Comparison of ENCODE assay signal across 29 cellular contexts in the genomic region with DNA sequence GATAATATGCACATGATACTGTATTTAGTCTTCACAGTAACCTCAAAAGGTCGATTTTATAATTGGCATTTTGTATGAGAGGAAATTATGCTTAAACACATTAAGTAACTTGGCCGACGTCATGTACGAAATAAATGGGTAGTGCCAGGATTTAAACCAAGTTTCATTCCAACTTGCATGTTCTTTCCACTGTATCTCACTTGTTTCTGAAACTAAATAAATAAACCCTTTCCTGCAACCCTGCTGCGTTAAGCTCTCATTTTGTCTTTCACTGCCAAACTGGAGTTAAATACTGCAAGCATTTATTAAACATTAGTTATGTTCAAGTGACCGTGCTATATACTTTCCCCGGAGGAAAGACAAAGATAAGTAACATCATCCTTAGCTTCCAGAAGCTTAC.
DNase-seq lines count a peak whose midpoint lies in the region; ATAC-seq and TF ChIP-seq lines count a peak whose summit lies in the region.
"Had no signal": no experiment of that assay in that cellular context is flagged by ENCODE, and none has a peak within 500 bp of the region (broad histone marks: within the 10 kb centered on the region; RNA-seq: fewer than 3 reads in every experiment).

No MANE protein-coding gene starts in this region.

- H3K36me3 Mint-ChIP-seq in activated naive CD4-positive, alpha-beta T cell treated with anti-CD3 and anti-CD28 coated beads, Interleukin-2, amount 10 ng/mL, durations not matched to agents 7 days and 5 days, result no peaks in the 10 kb centered on the region
- H3K36me3 Mint-ChIP-seq: CD4-positive, alpha-beta memory T cell had no signal

- H3K27me3 Mint-ChIP-seq in activated naive CD4-positive, alpha-beta T cell treated with anti-CD3 and anti-CD28 coated beads, Interleukin-2, amount 10 ng/mL, durations not matched to agents 7 days and 5 days, result no peaks in the 10 kb centered on the region
- H3K27me3 Mint-ChIP-seq: activated CD4-positive, alpha-beta T cell treated with anti-CD3 and anti-CD28 coated beads, Interleukin-2, amount 10 ng/mL, durations not matched to agents 24 days and 14 days; activated naive CD8-positive, alpha-beta T cell treated with anti-CD3 and anti-CD28 coated beads, Interleukin-2, amount 50 U/mL, for 24 hours had no signal

- peak; percentile 54 for DNase-seq in A673 (ENCODE audit: low spot score)
- peak; percentile 76 for DNase-seq in NCI-H446 treated with DMSO at 0.1 percent for 48 hours (lab: John Stamatoyannopoulos, UW)
- DNase-seq in choroid plexus epithelial cell (ENCODE audit: low read depth), result peak; percentile 75
- DNase-seq in iris pigment epithelial cell (ENCODE audit: low read depth), result peak; percentile 51
- DNase-seq in activated naive CD4-positive, alpha-beta T cell treated with anti-CD3 and anti-CD28 coated beads, Interleukin-2, amount 10 ng/mL, durations not matched to agents 7 days and 5 days, result no peak
- DNase-seq in stimulated activated CD4-positive, alpha-beta T cell treated with anti-CD3 and anti-CD28 coated beads, Interleukin-4, amount 100 ng/mL, for 4 hours, result no peak
- DNase-seq: activated CD4-positive, alpha-beta T cell treated with anti-CD3 and anti-CD28 coated beads, Interleukin-2, amount 10 ng/mL, durations not matched to agents 24 days and 14 days; activated gamma-delta T cell; activated naive CD8-positive, alpha-beta T cell treated with anti-CD3 and anti-CD28 coated beads, Interleukin-2, amount 50 U/mL, for 24 hours; activated T-cell treated with anti-CD3 and anti-CD28 coated beads, Interleukin-2, amount 50 U/mL, for 1 hour; AML-193; brain microvascular endothelial cell; CD4-positive, alpha-beta memory T cell; effector CD8-positive, alpha-beta T cell; hippocampal formation; left colon; NCI-H1436; NCI-H2107; NCI-H510A; Peyer's patch; right cardiac atrium; SHP77 treated with DMSO at 0.1 percent for 48 hours; stimulated activated naive CD4-positive, alpha-beta T cell treated with Interleukin-2 at 50 U/mL for 16 hours; T1000 had no signal

- H3K27ac Mint-ChIP-seq in activated naive CD4-positive, alpha-beta T cell treated with anti-CD3 and anti-CD28 coated beads, Interleukin-2, amount 10 ng/mL, durations not matched to agents 7 days and 5 days, result no peak overlapping the region
- H3K27ac Mint-ChIP-seq: activated CD4-positive, alpha-beta T cell treated with anti-CD3 and anti-CD28 coated beads, Interleukin-2, amount 10 ng/mL, durations not matched to agents 24 days and 14 days; activated naive CD8-positive, alpha-beta T cell treated with anti-CD3 and anti-CD28 coated beads, Interleukin-2, amount 50 U/mL, for 24 hours; CD4-positive, alpha-beta memory T cell had no signal

- H3K9me3 ChIP-seq in A673 (ENCODE audit: low read depth, low read length, poor library complexity, severe bottlenecking), result no peaks in the 10 kb centered on the region
- H3K9me3 ChIP-seq: Peyer's patch, vagina had no signal

- intact Hi-C loops in A673 (cut with micrococcal nuclease; ENCODE audit: unreplicated experiment), result loop anchor here (10.0 kb wide), 2 partner anchors 223 to 393 kb away; no protein-coding TSS in a partner anchor

- CTCF ChIA-PET in A673 (lab: Charles Lee), result no interaction called here
- CTCF ChIA-PET in activated naive CD4-positive, alpha-beta T cell treated with anti-CD3 and anti-CD28 coated beads, Interleukin-2, amount 10 ng/mL, durations not matched to agents 7 days and 5 days (lab: Charles Lee), result no interaction called here

- ATAC-seq in HG02678 (IDR thresholded peaks at IDR 0.05; ENCODE audit: unreplicated experiment), result no peak
- ATAC-seq in GM21825 (IDR thresholded peaks at IDR 0.05; ENCODE audit: unreplicated experiment), result no peak
- ATAC-seq: activated naive CD8-positive, alpha-beta T cell treated with anti-CD3 and anti-CD28 coated beads, Interleukin-2, amount 50 U/mL, for 24 hours; K562; left colon had no signal

- peaks cover 6% of the 10 kb centered on the region for H3K4me1 ChIP-seq in A673 (ENCODE audit: insufficient read depth, low read length, poor library complexity, severe bottlenecking)
- H3K4me1 ChIP-seq: Peyer's patch had no signal

- no TSS peak for BruUV-seq in A673 (replicated peaks; lab: Mats Ljungman, UMichigan)

- H3K4me1 Mint-ChIP-seq in activated naive CD4-positive, alpha-beta T cell treated with anti-CD3 and anti-CD28 coated beads, Interleukin-2, amount 10 ng/mL, durations not matched to agents 7 days and 5 days, result no peaks in the 10 kb centered on the region
- H3K4me1 Mint-ChIP-seq: activated CD4-positive, alpha-beta T cell treated with anti-CD3 and anti-CD28 coated beads, Interleukin-2, amount 10 ng/mL, durations not matched to agents 24 days and 14 days; activated naive CD8-positive, alpha-beta T cell treated with anti-CD3 and anti-CD28 coated beads, Interleukin-2, amount 50 U/mL, for 24 hours; CD4-positive, alpha-beta memory T cell; neural crest cell had no signal

- TF ChIP-seq CTCF in A673 (conservative IDR thresholded peaks at IDR 0.05; ENCODE audit: low read depth, low read length), result no peak
- TF ChIP-seq CTCF in choroid plexus epithelial cell (conservative IDR thresholded peaks at IDR 0.05; ENCODE audit: low read depth, low read length), result no peak

- H3K4me3 ChIP-seq in A673 (ENCODE audit: low read depth, low read length, poor library complexity, severe bottlenecking) (no peak overlapping the region), choroid plexus epithelial cell (ENCODE audit: low read depth, low read length) (no peak overlapping the region)
- H3K4me3 ChIP-seq: K562, Peyer's patch, vagina had no signal

- H3K27me3 ChIP-seq in A673 (replicated peaks; ENCODE audit: insufficient read depth, low read depth, low read length, poor library complexity), result peaks cover 38% of the 10 kb centered on the region
- H3K27me3 ChIP-seq: brain microvascular endothelial cell, Peyer's patch, vagina had no signal

- no peaks in the 10 kb centered on the region for H3K9me3 Mint-ChIP-seq in activated naive CD4-positive, alpha-beta T cell treated with anti-CD3 and anti-CD28 coated beads, Interleukin-2, amount 10 ng/mL, durations not matched to agents 7 days and 5 days
- H3K9me3 Mint-ChIP-seq: activated CD4-positive, alpha-beta T cell treated with anti-CD3 and anti-CD28 coated beads, Interleukin-2, amount 10 ng/mL, durations not matched to agents 24 days and 14 days; neural crest cell had no signal

- H3K4me3 Mint-ChIP-seq in activated naive CD4-positive, alpha-beta T cell treated with anti-CD3 and anti-CD28 coated beads, Interleukin-2, amount 10 ng/mL, durations not matched to agents 7 days and 5 days, result no peak overlapping the region
- H3K4me3 Mint-ChIP-seq: activated CD4-positive, alpha-beta T cell treated with anti-CD3 and anti-CD28 coated beads, Interleukin-2, amount 10 ng/mL, durations not matched to agents 24 days and 14 days; activated naive CD8-positive, alpha-beta T cell treated with anti-CD3 and anti-CD28 coated beads, Interleukin-2, amount 50 U/mL, for 24 hours; CD4-positive, alpha-beta memory T cell; neural crest cell had no signal

- H3K27ac ChIP-seq in A673 (ENCODE audit: low read depth, low read length, poor library complexity, severe bottlenecking), result no peak overlapping the region
- H3K27ac ChIP-seq: brain microvascular endothelial cell, Peyer's patch, vagina had no signal

- no peaks in the 10 kb centered on the region for H3K36me3 ChIP-seq in A673 (ENCODE audit: insufficient read depth, low read length, poor library complexity, severe bottlenecking)
- H3K36me3 ChIP-seq: brain microvascular endothelial cell, Peyer's patch, vagina had no signal

- POLR2A ChIA-PET in A673 (lab: Charles Lee; ENCODE audit: low non-redundant PET), result no interaction called here

Comparison
In these comparisons a context has a peak if more than half of its experiments do, and no peak if none do; other contexts are left out.
1. DNase-seq: peak in A673 (single experiment), NCI-H446 treated with DMSO at 0.1 percent for 48 hours (single experiment), choroid plexus epithelial cell (single experiment) and iris pigment epithelial cell (single experiment); none in activated naive CD4-positive, alpha-beta T cell treated with anti-CD3 and anti-CD28 coated beads, Interleukin-2, amount 10 ng/mL, durations not matched to agents 7 days and 5 days (single experiment) and stimulated activated CD4-positive, alpha-beta T cell treated with anti-CD3 and anti-CD28 coated beads, Interleukin-4, amount 100 ng/mL, for 4 hours (0 of 2).